ENCODE assay signal across 11 cellular contexts in the genomic region with DNA sequence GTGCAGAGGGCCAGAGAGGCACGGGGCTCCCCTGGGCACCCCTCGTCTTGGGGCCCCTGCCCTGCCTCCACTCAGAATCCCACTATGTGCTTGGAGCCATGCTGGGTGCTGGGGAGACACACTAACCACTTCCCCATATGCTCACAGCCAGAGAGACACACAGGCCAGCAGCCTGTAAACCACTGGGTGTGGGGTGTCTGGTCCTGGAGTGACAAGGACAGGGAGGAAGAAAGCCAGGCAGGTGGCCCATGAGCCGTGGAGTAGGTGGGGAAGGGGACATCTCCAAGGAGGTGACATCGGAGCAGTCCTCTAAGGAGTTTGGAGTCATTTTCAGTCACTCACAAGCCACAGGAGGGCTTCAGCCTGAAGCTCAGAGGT. TPM values are rescaled to one million over a fixed set of nuclear protein-coding genes. Genes with fewer than 3 reads are reported as not detected.
A peak's percentile ranks its signal among the peaks of the same experiment; 100 is the strongest.
DNase-seq lines count a peak whose midpoint lies in the region; ATAC-seq and TF ChIP-seq lines count a peak whose summit lies in the region.
"Had no signal": no experiment of that assay in that cellular context is flagged by ENCODE, and none has a peak within 500 bp of the region (broad histone marks: within the 10 kb centered on the region; RNA-seq: fewer than 3 reads in every experiment).

No MANE protein-coding gene starts in this region.

- TF ChIP-seq POLR2A in prostate gland (IDR thresholded peaks at IDR 0.05) (no peak), testis (IDR thresholded peaks at IDR 0.05) (no peak)

- H3K9me3 ChIP-seq in heart right ventricle (peaks cover 0 to 26% (median 4%) of the 10 kb centered on the region in 11 donors), prostate gland (no peaks in the 10 kb centered on the region), testis (no peaks in the 10 kb centered on the region)

- no peaks in the 10 kb centered on the region for H3K36me3 ChIP-seq in heart right ventricle
- H3K36me3 ChIP-seq in prostate gland = no peaks in the 10 kb centered on the region
- no peaks in the 10 kb centered on the region for H3K36me3 ChIP-seq in testis (ENCODE audit: low read depth, missing control alignments)

- H3K4me3 ChIP-seq in heart right ventricle (no peak overlapping the region), prostate gland (no peak overlapping the region), testis (no peak overlapping the region)

- intact Hi-C loops in heart right ventricle (cut with DNase I) = loop anchor here in 3 of 10 donors (2.0 to 5.0 kb wide), 3 partner anchors 56 to 61 kb away; a partner anchor contains a TSS
- intact Hi-C loops in prostate gland (cut with DNase I) = loop anchor here (1.0 to 5.0 kb wide), 4 partner anchors 49 to 294 kb away; a partner anchor contains a TSS
- intact Hi-C loops in testis (cut with DNase I; ENCODE audit: low total_unique reads) = no loop called here

- peak overlapping the region; percentile 83 to 96 (median 89) for H3K27ac ChIP-seq in heart right ventricle
- H3K27ac ChIP-seq in prostate gland = peak overlapping the region; percentile 84 to 85
- H3K27ac ChIP-seq in testis = no peak overlapping the region

- TF ChIP-seq CTCF in heart right ventricle (IDR thresholded peaks at IDR 0.05) = no peak
- no peak for TF ChIP-seq CTCF in prostate gland (IDR thresholded peaks at IDR 0.05)
- TF ChIP-seq CTCF in testis (IDR thresholded peaks at IDR 0.05) = no peak

- DNase-seq in Ammon's horn (ENCODE audit: low spot score) = peak; percentile 57
- peak; percentile 46 for DNase-seq in SIG-M5 treated with dmso at 0.1 percent for 504 hours (lab: John Stamatoyannopoulos, UW; ENCODE audit: unreplicated experiment)
- no peak for DNase-seq in heart right ventricle
- no peak for DNase-seq in prostate gland (ENCODE audit: low spot score)
- no peak for DNase-seq in testis
- DNase-seq in dermis blood vessel endothelial cell = no peak
- DNase-seq: activated T-cell treated with anti-CD3 and anti-CD28 coated beads for 4 hours, cortex of kidney, NCI-H2107 had no signal

- H3K4me1 ChIP-seq in heart right ventricle (peaks cover 29 to 68% (median 44%) of the 10 kb centered on the region in 9 donors), prostate gland (replicated peaks) (peaks cover 20% of the 10 kb centered on the region), testis (peaks cover 7% of the 10 kb centered on the region)

- WGBS in heart right ventricle, 2 donors = 57 to 62% methylated on average over 4 of the region's 4 CpGs
- 41% methylated on average over 4 of the region's 4 CpGs for WGBS in prostate gland
- 73 to 79% methylated on average over 4 of the region's 4 CpGs for WGBS in testis, 2 donors

- no peaks in the 10 kb centered on the region for H3K27me3 ChIP-seq in heart right ventricle
- H3K27me3 ChIP-seq in prostate gland (replicated peaks; ENCODE audit: insufficient read depth) = no peaks in the 10 kb centered on the region
- no peaks in the 10 kb centered on the region for H3K27me3 ChIP-seq in testis

- peak in 1 of 8 donors; percentile 3 for ATAC-seq in heart right ventricle
- ATAC-seq in GM18907 (IDR thresholded peaks at IDR 0.05; ENCODE audit: unreplicated experiment) = no peak
- ATAC-seq in GM21737 (IDR thresholded peaks at IDR 0.05; ENCODE audit: unreplicated experiment) = no peak

RNA-seq across cellular contexts. Expression of a gene that starts 58.9 kb away (rescaled TPM):
- total RNA-seq in heart right ventricle (10 to 100 TPM; 16.9 to 48.0 (median 25.4) TPM), prostate gland (10 to 100 TPM; 36.5 to 42.7 TPM), testis (10 to 100 TPM; 24.3 to 34.9 TPM), dermis blood vessel endothelial cell (37.2 and 53.8 TPM in 2 replicates)
- polyA plus RNA-seq in heart right ventricle (10 to 100 TPM; 50.3 to 55.3 TPM), testis (ENCODE audit: insufficient read depth, low read depth, low replicate concordance) (15.2 TPM)

Comparison
In these comparisons a context has a peak if more than half of its experiments do, and no peak if none do; other contexts are left out.
1. DNase-seq: peak in Ammon's horn (single experiment) and SIG-M5 treated with dmso at 0.1 percent for 504 hours (single experiment); none in heart right ventricle (0 of 2), prostate gland (single experiment), testis (single experiment) and dermis blood vessel endothelial cell (single experiment).
2. H3K27ac ChIP-seq: peak in heart right ventricle (10 of 10) and prostate gland (2 of 2); none in testis (0 of 2).